In the genomic region with DNA sequence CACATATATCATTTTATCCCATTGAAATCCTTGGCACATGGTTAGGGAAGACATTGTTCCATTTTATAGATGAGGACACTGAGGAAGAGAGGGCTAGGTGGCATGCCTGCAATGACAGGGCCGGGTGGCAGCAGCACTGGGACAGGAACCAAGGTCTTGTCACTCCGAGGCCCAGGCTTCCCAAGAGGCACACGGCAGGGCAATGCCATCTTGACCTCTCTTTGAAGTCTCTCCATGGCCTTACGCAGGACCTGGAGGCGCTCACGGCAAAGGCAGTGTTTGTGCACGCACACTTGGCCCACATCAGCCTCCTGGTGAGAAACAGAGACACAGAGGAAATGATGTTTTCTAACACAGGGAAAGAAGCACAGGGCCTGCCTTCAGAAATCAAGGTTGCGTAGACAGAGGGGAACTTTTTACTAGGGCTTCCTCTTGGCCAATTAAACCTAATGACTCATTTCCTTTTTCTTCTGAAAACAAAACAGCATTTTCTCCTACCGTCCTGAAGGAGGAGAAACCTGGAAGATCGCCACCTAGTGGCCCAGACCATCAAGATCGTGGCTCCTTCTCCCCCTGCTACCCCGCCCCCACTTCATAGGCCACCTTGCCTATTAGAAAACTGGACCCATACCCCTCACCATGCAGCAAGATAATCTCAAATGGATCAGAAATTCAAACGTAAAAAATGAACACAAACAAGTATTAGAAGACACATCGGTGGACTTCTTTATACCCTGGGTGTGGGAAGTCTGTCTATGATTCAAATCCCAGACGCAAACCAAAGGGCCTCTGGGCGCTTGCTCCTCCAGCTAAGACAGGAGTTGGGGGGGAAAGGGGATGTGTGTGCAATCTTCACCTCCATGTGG, we compare ENCODE assay signal across 8 cellular contexts.
A peak's percentile ranks its signal among the peaks of the same experiment; 100 is the strongest.
DNase-seq lines count a peak whose midpoint lies in the region; ATAC-seq and TF ChIP-seq lines count a peak whose summit lies in the region.

No MANE protein-coding gene starts in this region.

- ATAC-seq in GM21529 (IDR thresholded peaks at IDR 0.05; ENCODE audit: unreplicated experiment), result peak; percentile 90
- peak; percentile 94 for ATAC-seq in IMR-90 (ENCODE audit: low read depth)
- peak; percentile 95 for ATAC-seq in activated T-helper 17 cell treated with anti-CD3 and anti-CD28 coated beads, Interleukin-2, amount 50 U/mL, for 72 hours (replicated peaks)

- peak overlapping the region; percentile 93 for H3K27ac Mint-ChIP-seq in activated T-helper 17 cell treated with anti-CD3 and anti-CD28 coated beads, Interleukin-2, amount 50 U/mL, for 72 hours

- TF ChIP-seq RAD21 in IMR-90 (IDR thresholded peaks at IDR 0.05; ENCODE audit: low read length), result peak; percentile 91

- H3K27me3 ChIP-seq in IMR-90 (ENCODE audit: control insufficient read depth, insufficient read depth, low read length) (no peaks in the 10 kb centered on the region), neuron (ENCODE audit: insufficient read depth, low read length) (no peaks in the 10 kb centered on the region), stomach smooth muscle (ENCODE audit: control insufficient read depth in 1 of 2, insufficient read depth in 2 of 2, low read length in 2 of 2) (no peaks in the 10 kb centered on the region)

- CTCF ChIA-PET in IMR-90 (lab: Yijun Ruan, JAX), result no interaction called here

- H3K36me3 ChIP-seq in IMR-90 (ENCODE audit: control insufficient read depth, insufficient read depth, low read length) (no peaks in the 10 kb centered on the region), neuron (ENCODE audit: insufficient read depth, low read length) (no peaks in the 10 kb centered on the region), stomach smooth muscle (ENCODE audit: control insufficient read depth in 2 of 2, insufficient read depth in 2 of 2, low read length in 2 of 2) (no peaks in the 10 kb centered on the region)

- H3K9ac ChIP-seq in IMR-90 (ENCODE audit: low read depth, low read length), result peak overlapping the region; percentile 25
- peak overlapping the region; percentile 48 to 71 for H3K9ac ChIP-seq in stomach smooth muscle (ENCODE audit: low read length in 2 of 2)

- peaks cover 0 to 7% of the 10 kb centered on the region in 2 experiments; a peak in 2 of 4 replicates for H3K79me1 ChIP-seq in IMR-90 (ENCODE audit: low read depth in 1 of 2, low read length in 2 of 2)

- POLR2A ChIA-PET in IMR-90 (lab: Charles Lee; ENCODE audit: unreplicated experiment), result no interaction called here

- peak overlapping the region; percentile 80 for H2AK5ac ChIP-seq in IMR-90 (ENCODE audit: low read depth, low read length)

- H3K36me3 Mint-ChIP-seq in activated T-helper 17 cell treated with anti-CD3 and anti-CD28 coated beads, Interleukin-2, amount 50 U/mL, for 72 hours (ENCODE audit: low read depth), result no peaks in the 10 kb centered on the region

- no peaks in the 10 kb centered on the region for H3K9me3 Mint-ChIP-seq in activated T-helper 17 cell treated with anti-CD3 and anti-CD28 coated beads, Interleukin-2, amount 50 U/mL, for 72 hours

- peak overlapping the region; percentile 84; the same call in 2 of the 3 replicates for H2BK15ac ChIP-seq in IMR-90 (ENCODE audit: low read depth, low read length)

- peak overlapping the region; percentile 92 for H4K5ac ChIP-seq in IMR-90 (ENCODE audit: low read depth, low read length)

- peak overlapping the region; percentile 99 for H2BK20ac ChIP-seq in IMR-90 (ENCODE audit: low read depth, low read length)

- in situ Hi-C loops in IMR-90 (cut with MboI; ENCODE audit: low sequenced_read_pairs), result no loop called here

- H3K4me3 Mint-ChIP-seq in activated T-helper 17 cell treated with anti-CD3 and anti-CD28 coated beads, Interleukin-2, amount 50 U/mL, for 72 hours, result peak overlapping the region; percentile 79

- H3K4me1 Mint-ChIP-seq in activated T-helper 17 cell treated with anti-CD3 and anti-CD28 coated beads, Interleukin-2, amount 50 U/mL, for 72 hours, result peaks cover 14% of the 10 kb centered on the region

- H3K23ac ChIP-seq in IMR-90 (ENCODE audit: low read depth, low read length), result peak overlapping the region; percentile 98

- TF ChIP-seq POLR2A in IMR-90 (IDR thresholded peaks at IDR 0.05; ENCODE audit: low read depth, low read length), result no peak

- peak overlapping the region; percentile 48; the same call in 1 of the 2 replicates for H3K56ac ChIP-seq in IMR-90 (ENCODE audit: extremely low read depth, insufficient read depth, low read length)

- peak overlapping the region; percentile 100 for H2BK120ac ChIP-seq in IMR-90 (ENCODE audit: low read depth, low read length)

- H3K4me3 ChIP-seq in IMR-90 (ENCODE audit: insufficient read depth, low read depth, low read length) (no peak overlapping the region), neuron (ENCODE audit: low read length) (peak overlapping the region; percentile 13), stomach smooth muscle (ENCODE audit: low read length in 2 of 2) (peak overlapping the region; percentile 50 to 72)

- peak overlapping the region; percentile 100 for H3K4ac ChIP-seq in IMR-90 (ENCODE audit: low read depth, low read length)

- 31% methylated on average over 4 of the region's 16 CpGs; no CpG with 5 or more reads in 1 of the 2 experiments for WGBS in IMR-90 (ENCODE audit: extremely low coverage in 2 of 2, insufficient read length in 1 of 2), 2 experiments

- peak overlapping the region; percentile 58 for H3K4me2 ChIP-seq in IMR-90 (ENCODE audit: low read depth, low read length)

- H3K18ac ChIP-seq in IMR-90 (ENCODE audit: low read depth, low read length), result peak overlapping the region; percentile 92

- peak overlapping the region; percentile 98 for H4K91ac ChIP-seq in IMR-90 (ENCODE audit: insufficient read depth, low read depth, low read length)

- intact Hi-C loops in IMR-90 (cut with micrococcal nuclease), result loop anchor here (1.0 to 10.0 kb wide), 3 partner anchors 74 to 637 kb away; a partner anchor contains a TSS

- peak overlapping the region; percentile 92 for H2BK5ac ChIP-seq in IMR-90 (ENCODE audit: low read depth, low read length, poor library complexity, severe bottlenecking)

- no peaks in the 10 kb centered on the region for H4K20me1 ChIP-seq in IMR-90 (ENCODE audit: insufficient read depth, low read length)

- dilution Hi-C loops in IMR-90 (cut with HindIII; ENCODE audit: low sequenced_read_pairs, unreplicated experiment), result no loop called here

- H3K4me1 ChIP-seq in IMR-90 (ENCODE audit: control insufficient read depth, insufficient read depth, low read length) (peaks cover 6% of the 10 kb centered on the region), neuron (ENCODE audit: insufficient read depth, low read length) (peaks cover 4% of the 10 kb centered on the region), stomach smooth muscle (ENCODE audit: control insufficient read depth, insufficient read depth, low read length) (peaks cover 7% of the 10 kb centered on the region)

- BruUV-seq in IMR-90 (replicated peaks; lab: Mats Ljungman, UMichigan), result no TSS peak

- H3K9me1 ChIP-seq in IMR-90 (ENCODE audit: insufficient read depth, low read length), result peaks cover 11% of the 10 kb centered on the region

- DNase-seq in DMS53 treated with DMSO at 0.1 percent for 48 hours (lab: John Stamatoyannopoulos, UW; ENCODE audit: unreplicated experiment), result peak; percentile 93
- peak; percentile 97 for DNase-seq in IMR-90
- DNase-seq in RPMI8226, result peak; percentile 90
- DNase-seq in fibroblast of the conjunctiva (ENCODE audit: low read depth), result peak; percentile 93

- H3K27me3 Mint-ChIP-seq in activated T-helper 17 cell treated with anti-CD3 and anti-CD28 coated beads, Interleukin-2, amount 50 U/mL, for 72 hours, result peaks cover 6% of the 10 kb centered on the region

- H2AFZ ChIP-seq in IMR-90 (replicated peaks; ENCODE audit: low read length, poor library complexity) (peak overlapping the region; percentile 99), neuron (ENCODE audit: low read depth, low read length) (peak overlapping the region; percentile 46)

- peak overlapping the region; percentile 73 to 100 for H4K8ac ChIP-seq in IMR-90 (ENCODE audit: low read depth in 2 of 2, low read length in 2 of 2)

- no peaks in the 10 kb centered on the region for H3K9me3 ChIP-seq in IMR-90 (ENCODE audit: control insufficient read depth, insufficient read depth, low read length)
- no peaks in the 10 kb centered on the region for H3K9me3 ChIP-seq in neuron (ENCODE audit: low read length)
- no peaks in the 10 kb centered on the region for H3K9me3 ChIP-seq in stomach smooth muscle (ENCODE audit: control insufficient read depth in 2 of 2, low read length in 2 of 2)

- peak overlapping the region; percentile 99 for H3K14ac ChIP-seq in IMR-90 (replicated peaks; ENCODE audit: low read depth, low read length)

- TF ChIP-seq CTCF in IMR-90 (conservative IDR thresholded peaks at IDR 0.05; ENCODE audit: low read depth, low read length), result peak; percentile 93

- peak overlapping the region; percentile 98 for H2AK9ac ChIP-seq in IMR-90 (replicated peaks; ENCODE audit: low read depth, low read length, poor library complexity)

- peak overlapping the region; percentile 82 for H3K27ac ChIP-seq in IMR-90 (ENCODE audit: insufficient read depth, low read length)
- peak overlapping the region; percentile 74 for H3K27ac ChIP-seq in stomach smooth muscle (ENCODE audit: low read length)

TF ChIP-seq in IMR-90, 13 proteins besides CTCF, POLR2A, EP300 and RAD21:
- TF ChIP-seq CEBPB (IDR thresholded peaks at IDR 0.05; ENCODE audit: low read depth, low read length), result peak; percentile 83; the same call in 1 of the 2 replicates
- no peak for TF ChIP-seq NFE2L2 (IDR thresholded peaks at IDR 0.05; ENCODE audit: low read depth, low read length)
- peak; percentile 59; the same call in 1 of the 2 replicates for TF ChIP-seq MAZ (IDR thresholded peaks at IDR 0.05; ENCODE audit: borderline replicate concordance, low read depth, low read length)
- no peak for TF ChIP-seq CHD1 (IDR thresholded peaks at IDR 0.05; ENCODE audit: low read depth, low read length)
- TF ChIP-seq SMC3 (IDR thresholded peaks at IDR 0.05; ENCODE audit: low read depth, low read length), result peak; percentile 94
- TF ChIP-seq MAFK (IDR thresholded peaks at IDR 0.05; ENCODE audit: low read depth, low read length), result 0 out of 2 replicates have a peak, but pooled peaks have one; percentile 8
- peak; percentile 80 for TF ChIP-seq FOS (IDR thresholded peaks at IDR 0.05; ENCODE audit: low read depth, low read length)
